In genomic region chr15:64355559-64356442, GRCh38 we compare ENCODE assay signal across 8 cellular contexts. TPM values are rescaled to one million over a fixed set of nuclear protein-coding genes. Genes with fewer than 3 reads are reported as not detected.
DNase-seq lines count a peak whose midpoint lies in the region; ATAC-seq and TF ChIP-seq lines count a peak whose summit lies in the region.

Gene CSNK1G1, minus strand, starts transcription at chr15:64356173. Its CDS starts 55,674 bp downstream, at chr15:64300499.

- H3K9me3 ChIP-seq in adrenal gland (replicated peaks in 1 of 3), result no peaks in the 10 kb centered on the region
- H3K9me3 ChIP-seq in heart left ventricle, result no peaks in the 10 kb centered on the region

- H3K27me3 ChIP-seq in adrenal gland (no peaks in the 10 kb centered on the region), heart left ventricle (no peaks in the 10 kb centered on the region)

- DNase-seq in NCI-H146 (lab: John Stamatoyannopoulos, UW), result peak; percentile 96
- peak; percentile 86 to 92 (median 90) for DNase-seq in T-helper 1 cell
- DNase-seq in adrenal gland, result peak; percentile 94 to 98 (median 97)
- peak; percentile 96 to 97 (median 96) for DNase-seq in heart left ventricle
- peak; percentile 98 for DNase-seq in pons (ENCODE audit: low spot score)
- DNase-seq in type B pancreatic cell (ENCODE audit: extremely low spot score, unreplicated experiment), result peak; percentile 96

- intact Hi-C loops in adrenal gland (cut with DNase I), result loop anchor here (2.0 to 5.0 kb wide), 2 partner anchors 143 to 144 kb away; no protein-coding TSS in a partner anchor
- intact Hi-C loops in heart left ventricle (cut with DNase I), result loop anchor here in 8 of 10 donors (2.0 to 10.0 kb wide), 8 partner anchors 25 to 194 kb away; partner anchors contain the start of genes PPIB (in 4 of the 8), PCLAF (in 1 of the 8) and TRIP4 (in 1 of the 8)

- no peaks in the 10 kb centered on the region for H3K27me3 Mint-ChIP-seq in type B pancreatic cell

- TF ChIP-seq CTCF in GM12875 (IDR thresholded peaks at IDR 0.05; ENCODE audit: borderline replicate concordance, insufficient read depth, low read depth, low read length), result no peak
- no peak for TF ChIP-seq CTCF in adrenal gland (IDR thresholded peaks at IDR 0.05)
- no peak for TF ChIP-seq CTCF in heart left ventricle (IDR thresholded peaks at IDR 0.05)
- no peak for TF ChIP-seq CTCF in type B pancreatic cell (conservative IDR thresholded peaks at IDR 0.05)

- no peaks in the 10 kb centered on the region for H3K9me3 Mint-ChIP-seq in type B pancreatic cell

- H3K4me1 ChIP-seq in adrenal gland (replicated peaks in 1 of 2) (peaks cover 10 to 26% of the 10 kb centered on the region in 2 donors), heart left ventricle (peaks cover 0 to 35% (median 14%) of the 10 kb centered on the region in 12 donors)

- H3K36me3 Mint-ChIP-seq in type B pancreatic cell, result no peaks in the 10 kb centered on the region

- 0 to 5% (median 1%) methylated on average over 22 to 54 of the region's 55 CpGs for WGBS in adrenal gland, 4 donors
- 0 to 1% (median 0%) methylated on average over 34 to 55 of the region's 55 CpGs for WGBS in heart left ventricle, 4 donors

- H3K4me3 Mint-ChIP-seq in type B pancreatic cell, result peak within 1 kb of the TSS; percentile 92

- H3K4me3 ChIP-seq in GM12875 (ENCODE audit: low read depth, low read length) (peak within 1 kb of the TSS; percentile 96), adrenal gland (peak within 1 kb of the TSS; percentile 82 to 98 (median 96)), heart left ventricle (peak within 1 kb of the TSS; percentile 59 to 98 (median 84))

- H3K27ac ChIP-seq in adrenal gland (peak within 1 kb of the TSS in 4 of 5 donors; percentile 2 to 83 (median 67)), heart left ventricle (peak within 1 kb of the TSS; percentile 16 to 85 (median 76))

- H3K4me1 Mint-ChIP-seq in type B pancreatic cell (ENCODE audit: unreplicated experiment), result peaks cover 19% of the 10 kb centered on the region

- H3K27ac Mint-ChIP-seq in type B pancreatic cell, result peak within 1 kb of the TSS; percentile 93

- peak; percentile 97 for ATAC-seq in HG02852 (IDR thresholded peaks at IDR 0.05; ENCODE audit: unreplicated experiment)
- ATAC-seq in heart left ventricle, result peak; percentile 100

- H3K36me3 ChIP-seq in adrenal gland (replicated peaks in 1 of 2) (no peaks in the 10 kb centered on the region), heart left ventricle (no peaks in the 10 kb centered on the region)

- TF ChIP-seq POLR2A in adrenal gland (IDR thresholded peaks at IDR 0.05), result peak in 1 of 2 donors; percentile 31
- TF ChIP-seq POLR2A in heart left ventricle (IDR thresholded peaks at IDR 0.05), result peak in 1 of 2 donors; percentile 34

RNA-seq across cellular contexts. Expression of gene CSNK1G1, which starts in this region (rescaled TPM):
- total RNA-seq in adrenal gland (10 to 100 TPM in 7 of 8 donors, 1 to 10 TPM in 1; 8.0 to 31.6 (median 16.0) TPM), heart left ventricle (10 to 100 TPM in 2 of 9 donors, 1 to 10 TPM in 7; 3.9 to 15.0 (median 7.6) TPM), type B pancreatic cell (ENCODE audit: low replicate concordance) (19.9 and 31.8 TPM in 2 replicates)
- polyA plus RNA-seq in adrenal gland (10 to 100 TPM in 1 of 3 donors, 1 to 10 TPM in 2; 1.2 to 12.8 (median 2.8) TPM), heart left ventricle (1 to 10 TPM; 1.4 to 4.9 TPM)

Comparison
In these comparisons a context has a peak if more than half of its experiments do, and no peak if none do; other contexts are left out.
1. Peak in every context shown above with its lines: DNase-seq, ATAC-seq, H3K4me3 ChIP-seq and H3K27ac ChIP-seq.